ENCODE assay signal across 1 cellular context in the genomic region with DNA sequence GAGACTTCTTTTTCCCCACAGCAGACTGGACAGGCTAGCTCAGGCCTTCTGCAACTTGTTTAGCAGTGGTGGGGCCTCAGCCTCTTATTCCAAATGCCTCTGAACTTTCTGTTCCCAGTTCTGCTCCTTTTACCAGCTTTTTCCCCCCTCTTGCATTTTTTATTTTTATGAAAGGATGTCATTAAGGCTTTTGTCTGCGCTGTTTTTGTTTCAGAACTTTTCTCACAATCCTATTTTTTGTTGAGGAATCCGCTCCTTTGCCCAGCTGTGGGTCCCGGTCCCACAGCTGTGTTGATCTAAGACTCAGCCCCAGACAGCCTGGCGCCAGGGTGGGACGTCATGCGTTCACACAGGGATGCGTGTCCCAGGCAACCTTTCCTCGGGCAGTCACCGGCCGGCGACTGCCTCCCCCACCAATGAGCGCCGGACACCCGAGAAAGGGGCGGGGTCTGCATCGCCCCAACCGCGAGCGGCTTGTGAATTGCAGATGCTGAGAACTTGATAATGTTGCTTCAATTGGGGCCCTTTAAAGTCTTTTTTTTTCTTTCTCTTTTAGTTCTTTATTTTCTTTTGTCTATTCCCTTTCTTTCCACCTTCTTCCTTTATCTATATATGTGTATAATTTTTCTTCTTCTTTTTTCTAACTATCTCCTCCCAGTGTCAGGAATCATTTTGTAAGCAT.
TF ChIP-seq lines count a peak whose summit lies in the region.

No MANE protein-coding gene starts in this region.

TF ChIP-seq in A549, 52 proteins besides CTCF, POLR2A, EP300 and RAD21 (continued from another document):
- TF ChIP-seq, protein P1, sequence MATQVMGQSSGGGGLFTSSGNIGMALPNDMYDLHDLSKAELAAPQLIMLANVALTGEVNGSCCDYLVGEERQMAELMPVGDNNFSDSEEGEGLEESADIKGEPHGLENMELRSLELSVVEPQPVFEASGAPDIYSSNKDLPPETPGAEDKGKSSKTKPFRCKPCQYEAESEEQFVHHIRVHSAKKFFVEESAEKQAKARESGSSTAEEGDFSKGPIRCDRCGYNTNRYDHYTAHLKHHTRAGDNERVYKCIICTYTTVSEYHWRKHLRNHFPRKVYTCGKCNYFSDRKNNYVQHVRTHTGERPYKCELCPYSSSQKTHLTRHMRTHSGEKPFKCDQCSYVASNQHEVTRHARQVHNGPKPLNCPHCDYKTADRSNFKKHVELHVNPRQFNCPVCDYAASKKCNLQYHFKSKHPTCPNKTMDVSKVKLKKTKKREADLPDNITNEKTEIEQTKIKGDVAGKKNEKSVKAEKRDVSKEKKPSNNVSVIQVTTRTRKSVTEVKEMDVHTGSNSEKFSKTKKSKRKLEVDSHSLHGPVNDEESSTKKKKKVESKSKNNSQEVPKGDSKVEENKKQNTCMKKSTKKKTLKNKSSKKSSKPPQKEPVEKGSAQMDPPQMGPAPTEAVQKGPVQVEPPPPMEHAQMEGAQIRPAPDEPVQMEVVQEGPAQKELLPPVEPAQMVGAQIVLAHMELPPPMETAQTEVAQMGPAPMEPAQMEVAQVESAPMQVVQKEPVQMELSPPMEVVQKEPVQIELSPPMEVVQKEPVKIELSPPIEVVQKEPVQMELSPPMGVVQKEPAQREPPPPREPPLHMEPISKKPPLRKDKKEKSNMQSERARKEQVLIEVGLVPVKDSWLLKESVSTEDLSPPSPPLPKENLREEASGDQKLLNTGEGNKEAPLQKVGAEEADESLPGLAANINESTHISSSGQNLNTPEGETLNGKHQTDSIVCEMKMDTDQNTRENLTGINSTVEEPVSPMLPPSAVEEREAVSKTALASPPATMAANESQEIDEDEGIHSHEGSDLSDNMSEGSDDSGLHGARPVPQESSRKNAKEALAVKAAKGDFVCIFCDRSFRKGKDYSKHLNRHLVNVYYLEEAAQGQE (IDR thresholded peaks at IDR 0.05) = no peak
- TF ChIP-seq, protein P2, sequence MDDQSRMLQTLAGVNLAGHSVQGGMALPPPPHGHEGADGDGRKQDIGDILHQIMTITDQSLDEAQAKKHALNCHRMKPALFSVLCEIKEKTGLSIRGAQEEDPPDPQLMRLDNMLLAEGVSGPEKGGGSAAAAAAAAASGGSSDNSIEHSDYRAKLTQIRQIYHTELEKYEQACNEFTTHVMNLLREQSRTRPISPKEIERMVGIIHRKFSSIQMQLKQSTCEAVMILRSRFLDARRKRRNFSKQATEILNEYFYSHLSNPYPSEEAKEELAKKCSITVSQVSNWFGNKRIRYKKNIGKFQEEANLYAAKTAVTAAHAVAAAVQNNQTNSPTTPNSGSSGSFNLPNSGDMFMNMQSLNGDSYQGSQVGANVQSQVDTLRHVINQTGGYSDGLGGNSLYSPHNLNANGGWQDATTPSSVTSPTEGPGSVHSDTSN (IDR thresholded peaks at IDR 0.05) = peak; percentile 82
- no peak for TF ChIP-seq ZC3H11A (IDR thresholded peaks at IDR 0.05)
- no peak for TF ChIP-seq FOSL2 (IDR thresholded peaks at IDR 0.05)
- TF ChIP-seq FOSL2 (CRISPR knock-in tag; IDR thresholded peaks at IDR 0.05) = peak; percentile 59
- no peak for TF ChIP-seq NR3C1 (IDR thresholded peaks at IDR 0.05)
- TF ChIP-seq, protein P3, sequence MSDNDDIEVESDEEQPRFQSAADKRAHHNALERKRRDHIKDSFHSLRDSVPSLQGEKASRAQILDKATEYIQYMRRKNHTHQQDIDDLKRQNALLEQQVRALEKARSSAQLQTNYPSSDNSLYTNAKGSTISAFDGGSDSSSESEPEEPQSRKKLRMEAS (IDR thresholded peaks at IDR 0.05) = peak; percentile 66
- TF ChIP-seq JUN (IDR thresholded peaks at IDR 0.05) = peak; percentile 47 to 58; a peak in 2 of 5 replicates
- TF ChIP-seq, protein P4, sequence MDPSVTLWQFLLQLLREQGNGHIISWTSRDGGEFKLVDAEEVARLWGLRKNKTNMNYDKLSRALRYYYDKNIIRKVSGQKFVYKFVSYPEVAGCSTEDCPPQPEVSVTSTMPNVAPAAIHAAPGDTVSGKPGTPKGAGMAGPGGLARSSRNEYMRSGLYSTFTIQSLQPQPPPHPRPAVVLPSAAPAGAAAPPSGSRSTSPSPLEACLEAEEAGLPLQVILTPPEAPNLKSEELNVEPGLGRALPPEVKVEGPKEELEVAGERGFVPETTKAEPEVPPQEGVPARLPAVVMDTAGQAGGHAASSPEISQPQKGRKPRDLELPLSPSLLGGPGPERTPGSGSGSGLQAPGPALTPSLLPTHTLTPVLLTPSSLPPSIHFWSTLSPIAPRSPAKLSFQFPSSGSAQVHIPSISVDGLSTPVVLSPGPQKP (IDR thresholded peaks at IDR 0.05; ENCODE audit: low read depth, low read length) = no peak
- TF ChIP-seq KDM5A (IDR thresholded peaks at IDR 0.05) = no peak
- TF ChIP-seq HOXA7 (CRISPR knock-in tag; IDR thresholded peaks at IDR 0.05) = no peak
- TF ChIP-seq ZNF302 (CRISPR knock-in tag; IDR thresholded peaks at IDR 0.05) = no peak
- TF ChIP-seq, protein P5, sequence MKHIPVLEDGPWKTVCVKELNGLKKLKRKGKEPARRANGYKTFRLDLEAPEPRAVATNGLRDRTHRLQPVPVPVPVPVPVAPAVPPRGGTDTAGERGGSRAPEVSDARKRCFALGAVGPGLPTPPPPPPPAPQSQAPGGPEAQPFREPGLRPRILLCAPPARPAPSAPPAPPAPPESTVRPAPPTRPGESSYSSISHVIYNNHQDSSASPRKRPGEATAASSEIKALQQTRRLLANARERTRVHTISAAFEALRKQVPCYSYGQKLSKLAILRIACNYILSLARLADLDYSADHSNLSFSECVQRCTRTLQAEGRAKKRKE (CRISPR knock-in tag; IDR thresholded peaks at IDR 0.05; ENCODE audit: low read depth) = peak; percentile 94
- TF ChIP-seq MAZ (IDR thresholded peaks at IDR 0.05; ENCODE audit: borderline replicate concordance, low read depth, low read length) = no peak
- no peak for TF ChIP-seq POLR2AphosphoS2 (conservative IDR thresholded peaks at IDR 0.05; ENCODE audit: low read length)
- TF ChIP-seq SREBF2 (IDR thresholded peaks at IDR 0.05) = no peak
- no peak for TF ChIP-seq RFX5 (IDR thresholded peaks at IDR 0.05)
- no peak for TF ChIP-seq CHD2 (IDR thresholded peaks at IDR 0.05; ENCODE audit: low read length, partially characterized antibody)
- TF ChIP-seq TP53 (CRISPR knock-in tag; IDR thresholded peaks at IDR 0.05) = 0 out of 2 replicates have a peak, but pooled peaks have one; percentile 37
- TF ChIP-seq HDAC2 (IDR thresholded peaks at IDR 0.05) = no peak
